21 cellular contexts compared by ENCODE assay signal in the genomic region with DNA sequence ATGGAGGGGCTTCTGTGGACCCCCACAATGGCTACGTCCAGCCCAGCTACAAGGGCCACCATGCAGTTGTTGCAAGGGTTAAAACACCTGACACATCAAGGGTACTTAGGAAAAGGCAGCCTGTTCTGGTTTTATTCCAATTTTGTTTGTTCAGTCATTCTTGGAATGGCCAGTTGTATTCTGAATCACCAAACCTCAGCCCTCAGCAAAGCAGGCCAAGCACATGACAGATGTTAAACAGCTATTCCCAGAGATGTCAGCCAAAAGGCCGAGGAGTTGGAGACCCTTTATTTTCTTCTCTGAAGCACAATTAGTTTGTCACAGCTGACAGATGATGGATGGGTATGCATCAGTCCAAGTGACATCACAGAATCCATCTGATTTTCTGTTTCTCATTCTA.
DNase-seq lines count a peak whose midpoint lies in the region; ATAC-seq, FAIRE-seq and TF ChIP-seq lines count a peak whose summit lies in the region.
"Had no signal": no experiment of that assay in that cellular context is flagged by ENCODE, and none has a peak within 500 bp of the region (broad histone marks: within the 10 kb centered on the region; RNA-seq: fewer than 3 reads in every experiment).

No MANE protein-coding gene starts in this region.

- H3K9me1 ChIP-seq in IMR-90 (ENCODE audit: insufficient read depth, low read length), result no peaks in the 10 kb centered on the region

- no peak overlapping the region for H2AK9ac ChIP-seq in IMR-90 (replicated peaks; ENCODE audit: low read depth, low read length, poor library complexity)

- H3K27ac ChIP-seq in IMR-90 (ENCODE audit: insufficient read depth, low read length) (no peak overlapping the region), esophagus squamous epithelium (no peak overlapping the region)
- H3K27ac ChIP-seq: KMS-11, Peyer's patch had no signal

- H3K23ac ChIP-seq in IMR-90 (ENCODE audit: low read depth, low read length), result no peak overlapping the region

- in situ Hi-C loops in IMR-90 (cut with MboI; ENCODE audit: low sequenced_read_pairs), result no loop called here

- H2BK15ac ChIP-seq in IMR-90 (ENCODE audit: low read depth, low read length), result no peak overlapping the region

- no peak overlapping the region for H4K91ac ChIP-seq in IMR-90 (ENCODE audit: insufficient read depth, low read depth, low read length)

- POLR2A ChIA-PET in IMR-90 (lab: Charles Lee; ENCODE audit: unreplicated experiment), result no interaction called here

- no peak overlapping the region for H2BK20ac ChIP-seq in IMR-90 (ENCODE audit: low read depth, low read length)

- no peak overlapping the region for H4K8ac ChIP-seq in IMR-90 (ENCODE audit: low read depth in 2 of 2, low read length in 2 of 2)

- H3K4me3 ChIP-seq in AG10803 (ENCODE audit: low read length) (no peak overlapping the region), IMR-90 (ENCODE audit: insufficient read depth, low read depth, low read length) (no peak overlapping the region), esophagus squamous epithelium (no peak overlapping the region)
- H3K4me3 ChIP-seq: Peyer's patch had no signal

- H3K4me1 ChIP-seq in IMR-90 (ENCODE audit: control insufficient read depth, insufficient read depth, low read length), result no peaks in the 10 kb centered on the region
- no peaks in the 10 kb centered on the region for H3K4me1 ChIP-seq in esophagus squamous epithelium
- H3K4me1 ChIP-seq: Caco-2, Peyer's patch had no signal

- no peak overlapping the region for H2BK5ac ChIP-seq in IMR-90 (ENCODE audit: low read depth, low read length, poor library complexity, severe bottlenecking)

- intact Hi-C loops in IMR-90 (cut with micrococcal nuclease) (loop anchor here (10.0 kb wide), 1 partner anchor 54 kb away; no protein-coding TSS in a partner anchor), esophagus squamous epithelium (cut with DNase I) (no loop called here)

- H3K18ac ChIP-seq in IMR-90 (ENCODE audit: low read depth, low read length), result no peak overlapping the region

- no peaks in the 10 kb centered on the region for H4K20me1 ChIP-seq in IMR-90 (ENCODE audit: insufficient read depth, low read length)

- H3K56ac ChIP-seq in IMR-90 (ENCODE audit: extremely low read depth, insufficient read depth, low read length), result no peak overlapping the region

- no peak overlapping the region for H3K9ac ChIP-seq in IMR-90 (ENCODE audit: low read depth, low read length)
- H3K9ac ChIP-seq: KMS-11 had no signal

- BruUV-seq in IMR-90 (replicated peaks; lab: Mats Ljungman, UMichigan), result no TSS peak

- no peak overlapping the region for H4K5ac ChIP-seq in IMR-90 (ENCODE audit: low read depth, low read length)

- H2AFZ ChIP-seq in IMR-90 (replicated peaks; ENCODE audit: low read length, poor library complexity), result no peak overlapping the region

- peaks cover 16% of the 10 kb centered on the region for H3K9me3 ChIP-seq in IMR-90 (ENCODE audit: control insufficient read depth, insufficient read depth, low read length)
- no peaks in the 10 kb centered on the region for H3K9me3 ChIP-seq in esophagus squamous epithelium
- H3K9me3 ChIP-seq: Caco-2, Peyer's patch had no signal

- no peaks in the 10 kb centered on the region for H3K79me1 ChIP-seq in IMR-90 (ENCODE audit: low read depth in 1 of 2, low read length in 2 of 2)

- FAIRE-seq in HTR-8/SVneo (lab: Jason Lieb, UNC), result no peak
- FAIRE-seq: G401.6, GM12892 had no signal

- DNase-seq in AG10803 (ENCODE audit: low read depth) (peak; percentile 2), IMR-90 (peak; percentile 4), NCI-H69 (lab: John Stamatoyannopoulos, UW) (peak; percentile 51), kidney glomerular epithelial cell (lab: John Stamatoyannopoulos, UW) (peak; percentile 16), esophagus squamous epithelium (lab: John Stamatoyannopoulos, UW) (no peak), amygdala (lab: John Stamatoyannopoulos, UW) (no peak), HTR-8/SVneo (ENCODE audit: insufficient read length, low spot score) (no peak)
- DNase-seq: 8988T, Caco-2, DMS53, GOT3, HFFc6, NCI-H1417, NCI-H1930, Peyer's patch, SHP77, T-helper 17 cell had no signal

- no peaks in the 10 kb centered on the region for H3K27me3 ChIP-seq in IMR-90 (ENCODE audit: control insufficient read depth, insufficient read depth, low read length)
- H3K27me3 ChIP-seq in esophagus squamous epithelium, result no peaks in the 10 kb centered on the region
- H3K27me3 ChIP-seq: Peyer's patch had no signal

- dilution Hi-C loops in IMR-90 (cut with HindIII; ENCODE audit: low sequenced_read_pairs, unreplicated experiment), result no loop called here

- WGBS in IMR-90 (ENCODE audit: extremely low coverage in 2 of 2, insufficient read length in 1 of 2), 2 experiments, result no CpG with 5 or more reads among the region's 2 CpGs
- WGBS in esophagus squamous epithelium, 2 donors, result 33 to 38% methylated on average over 2 of the region's 2 CpGs

- H3K36me3 ChIP-seq in IMR-90 (ENCODE audit: control insufficient read depth, insufficient read depth, low read length) (no peaks in the 10 kb centered on the region), esophagus squamous epithelium (no peaks in the 10 kb centered on the region)
- H3K36me3 ChIP-seq: Peyer's patch had no signal

- TF ChIP-seq POLR2A in IMR-90 (IDR thresholded peaks at IDR 0.05; ENCODE audit: low read depth, low read length), result no peak
- no peak for TF ChIP-seq POLR2A in esophagus squamous epithelium (IDR thresholded peaks at IDR 0.05)

- ATAC-seq in IMR-90 (ENCODE audit: low read depth) (no peak), HG03565 (IDR thresholded peaks at IDR 0.05; ENCODE audit: unreplicated experiment) (no peak)
- ATAC-seq: T-helper 17 cell had no signal

- no peak overlapping the region for H2AK5ac ChIP-seq in IMR-90 (ENCODE audit: low read depth, low read length)

- CTCF ChIA-PET in IMR-90 (lab: Yijun Ruan, JAX), result no interaction called here

- TF ChIP-seq CTCF in AG10803 (conservative IDR thresholded peaks at IDR 0.05; ENCODE audit: low read length) (no peak), IMR-90 (conservative IDR thresholded peaks at IDR 0.05; ENCODE audit: low read depth, low read length) (no peak), esophagus squamous epithelium (IDR thresholded peaks at IDR 0.05) (no peak)

- TF ChIP-seq RAD21 in IMR-90 (IDR thresholded peaks at IDR 0.05; ENCODE audit: low read length), result no peak

- H2BK120ac ChIP-seq in IMR-90 (ENCODE audit: low read depth, low read length), result no peak overlapping the region

- H3K4ac ChIP-seq in IMR-90 (ENCODE audit: low read depth, low read length), result no peak overlapping the region

- no peak overlapping the region for H3K14ac ChIP-seq in IMR-90 (replicated peaks; ENCODE audit: low read depth, low read length)

- H3K4me2 ChIP-seq in IMR-90 (ENCODE audit: low read depth, low read length), result no peak overlapping the region
- H3K4me2 ChIP-seq: KMS-11 had no signal

TF ChIP-seq in IMR-90, 13 proteins besides CTCF, POLR2A, EP300 and RAD21:
- TF ChIP-seq MXI1 (IDR thresholded peaks at IDR 0.05; ENCODE audit: borderline replicate concordance, low read depth, low read length), result no peak
- no peak for TF ChIP-seq ELK1 (IDR thresholded peaks at IDR 0.05; ENCODE audit: borderline replicate concordance, low read depth, low read length)
- no peak for TF ChIP-seq RCOR1 (IDR thresholded peaks at IDR 0.05; ENCODE audit: insufficient replicate concordance, low read length)
- no peak for TF ChIP-seq MAZ (IDR thresholded peaks at IDR 0.05; ENCODE audit: borderline replicate concordance, low read depth, low read length)
- TF ChIP-seq, protein P1, sequence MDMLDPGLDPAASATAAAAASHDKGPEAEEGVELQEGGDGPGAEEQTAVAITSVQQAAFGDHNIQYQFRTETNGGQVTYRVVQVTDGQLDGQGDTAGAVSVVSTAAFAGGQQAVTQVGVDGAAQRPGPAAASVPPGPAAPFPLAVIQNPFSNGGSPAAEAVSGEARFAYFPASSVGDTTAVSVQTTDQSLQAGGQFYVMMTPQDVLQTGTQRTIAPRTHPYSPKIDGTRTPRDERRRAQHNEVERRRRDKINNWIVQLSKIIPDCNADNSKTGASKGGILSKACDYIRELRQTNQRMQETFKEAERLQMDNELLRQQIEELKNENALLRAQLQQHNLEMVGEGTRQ (IDR thresholded peaks at IDR 0.05; ENCODE audit: low read depth, low read length), result no peak

Comparison
In these comparisons a context has a peak if more than half of its experiments do, and no peak if none do; other contexts are left out.
1. DNase-seq: peak in AG10803 (single experiment), IMR-90 (single experiment), NCI-H69 (single experiment) and kidney glomerular epithelial cell (single experiment); none in esophagus squamous epithelium (single experiment), amygdala (0 of 56) and HTR-8/SVneo (single experiment).